ENCODE assay signal across 20 cellular contexts in genomic region chr5:93723005-93723404, GRCh38. TPM values are rescaled to one million over a fixed set of nuclear protein-coding genes. Genes with fewer than 3 reads are reported as not detected.
DNase-seq lines count a peak whose midpoint lies in the region; ATAC-seq and TF ChIP-seq lines count a peak whose summit lies in the region.
"Had no signal": no experiment of that assay in that cellular context is flagged by ENCODE, and none has a peak within 500 bp of the region (broad histone marks: within the 10 kb centered on the region; RNA-seq: fewer than 3 reads in every experiment).

No MANE protein-coding gene starts in this region.

- ATAC-seq in sciatic nerve: no peak
- ATAC-seq: effector memory CD8-positive, alpha-beta T cell; gastrocnemius medialis; stimulated activated effector memory CD8-positive, alpha-beta T cell treated with anti-CD3 and anti-CD28 coated beads, Interleukin-12 subunit alpha, Interleukin-12 subunit beta, amount 100 ng/mL, for 72 hours had no signal

- no peaks in the 10 kb centered on the region for H3K4me1 ChIP-seq in mammary epithelial cell (ENCODE audit: insufficient read depth, low read length)
- H3K4me1 ChIP-seq: gastrocnemius medialis had no signal

- BruUV-seq in mammary epithelial cell (replicated peaks; lab: Mats Ljungman, UMichigan): no TSS peak

- intact Hi-C loops in mammary epithelial cell (cut with micrococcal nuclease) (no loop called here), sciatic nerve (cut with DNase I) (no loop called here)

- H3K27ac Mint-ChIP-seq in osteocyte (ENCODE audit: unreplicated experiment): no peak overlapping the region
- H3K27ac Mint-ChIP-seq: activated CD4-positive, alpha-beta T cell treated with anti-CD3 and anti-CD28 coated beads, Interleukin-2, amount 10 ng/mL, durations not matched to agents 24 days and 14 days; activated naive CD8-positive, alpha-beta T cell; CD8-positive, alpha-beta memory T cell; effector memory CD8-positive, alpha-beta T cell; stimulated activated effector memory CD8-positive, alpha-beta T cell treated with anti-CD3 and anti-CD28 coated beads, Interleukin-12 subunit alpha, Interleukin-12 subunit beta, amount 100 ng/mL, for 72 hours; T-helper 2 cell treated with Interferon-gamma antibody and Interleukin-4, amounts not matched to agents 5 μg/mL and 100 μg/mL, for 36 hours had no signal

- no peak overlapping the region for H3K9ac ChIP-seq in mammary epithelial cell (ENCODE audit: insufficient read depth, low read length)

- dilution Hi-C loops in mammary epithelial cell (cut with HindIII; ENCODE audit: low sequenced_read_pairs): no loop called here

- in situ Hi-C loops in mammary epithelial cell (cut with MboI; ENCODE audit: low sequenced_read_pairs in 2 of 2): no loop called here

- no peak overlapping the region for H3K4me3 Mint-ChIP-seq in osteocyte (ENCODE audit: unreplicated experiment)
- H3K4me3 Mint-ChIP-seq: activated CD4-positive, alpha-beta T cell treated with anti-CD3 and anti-CD28 coated beads, Interleukin-2, amount 10 ng/mL, durations not matched to agents 24 days and 14 days; activated naive CD8-positive, alpha-beta T cell; CD8-positive, alpha-beta memory T cell; effector memory CD8-positive, alpha-beta T cell; stimulated activated effector memory CD8-positive, alpha-beta T cell treated with anti-CD3 and anti-CD28 coated beads, Interleukin-12 subunit alpha, Interleukin-12 subunit beta, amount 100 ng/mL, for 72 hours; T-helper 2 cell treated with Interferon-gamma antibody and Interleukin-4, amounts not matched to agents 5 μg/mL and 100 μg/mL, for 36 hours had no signal

- no peak overlapping the region for H2AFZ ChIP-seq in mammary epithelial cell (ENCODE audit: low read depth, low read length)

- no peak for TF ChIP-seq CTCF in LNCaP clone FGC (IDR thresholded peaks at IDR 0.05; ENCODE audit: control insufficient read depth, extremely low read depth, insufficient read depth)
- no peak for TF ChIP-seq CTCF in mammary epithelial cell (conservative IDR thresholded peaks at IDR 0.05 in 1 of 2, IDR thresholded peaks at IDR 0.05 in 1 of 2; ENCODE audit: extremely low read depth in 1 of 2, insufficient read depth in 1 of 2, low read depth in 1 of 2, low read length in 2 of 2)
- TF ChIP-seq CTCF in osteocyte (IDR thresholded peaks at IDR 0.05): no peak

- no peaks in the 10 kb centered on the region for H3K36me3 Mint-ChIP-seq in osteocyte (ENCODE audit: unreplicated experiment)
- H3K36me3 Mint-ChIP-seq: stimulated activated effector memory CD8-positive, alpha-beta T cell treated with anti-CD3 and anti-CD28 coated beads, Interleukin-12 subunit alpha, Interleukin-12 subunit beta, amount 100 ng/mL, for 72 hours had no signal

- DNase-seq in NCI-H2227 (lab: John Stamatoyannopoulos, UW; ENCODE audit: unreplicated experiment): peak; percentile 30
- DNase-seq in NCI-H2227 treated with DMSO at 0.1 percent for 48 hours (lab: John Stamatoyannopoulos, UW): no peak
- peak; percentile 13 for DNase-seq in LNCaP clone FGC (ENCODE audit: low read depth)
- DNase-seq in mammary epithelial cell: peak; percentile 17
- DNase-seq in mucosa of gallbladder (ENCODE audit: low spot score): peak; percentile 16
- DNase-seq in sciatic nerve (ENCODE audit: low spot score): no peak
- DNase-seq in osteocyte (ENCODE audit: extremely low spot score, unreplicated experiment): no peak
- no peak for DNase-seq in inferior parietal cortex (ENCODE audit: extremely low spot score)
- DNase-seq: activated CD4-positive, alpha-beta T cell treated with anti-CD3 and anti-CD28 coated beads, Interleukin-2, amount 10 ng/mL, durations not matched to agents 24 days and 14 days; activated T-cell treated with anti-CD3 and anti-CD28 coated beads for 4 hours; CD8-positive, alpha-beta memory T cell; effector memory CD8-positive, alpha-beta T cell; gastrocnemius medialis; mesenchymal stem cell; NCI-H1694 treated with DMSO at 0.1 percent for 48 hours; trophoblast cell had no signal

- H3K27me3 Mint-ChIP-seq in osteocyte (ENCODE audit: unreplicated experiment): no peaks in the 10 kb centered on the region
- H3K27me3 Mint-ChIP-seq: activated CD4-positive, alpha-beta T cell treated with anti-CD3 and anti-CD28 coated beads, Interleukin-2, amount 10 ng/mL, durations not matched to agents 24 days and 14 days; activated naive CD8-positive, alpha-beta T cell; CD8-positive, alpha-beta memory T cell; effector memory CD8-positive, alpha-beta T cell had no signal

- CTCF ChIA-PET in mammary epithelial cell (lab: Charles Lee; ENCODE audit: low non-redundant PET): no interaction called here

- no peaks in the 10 kb centered on the region for H3K36me3 ChIP-seq in mammary epithelial cell (ENCODE audit: insufficient read depth, low read length)
- H3K36me3 ChIP-seq: gastrocnemius medialis, neutrophil had no signal

- H3K4me3 ChIP-seq in LNCaP clone FGC (ENCODE audit: low read depth, low read length) (no peak overlapping the region), mammary epithelial cell (replicated peaks in 1 of 3; ENCODE audit: insufficient read depth in 1 of 3, low read depth in 2 of 3, low read length in 3 of 3) (no peak overlapping the region)
- H3K4me3 ChIP-seq: gastrocnemius medialis had no signal

- no peaks in the 10 kb centered on the region for H3K9me3 Mint-ChIP-seq in osteocyte (ENCODE audit: unreplicated experiment)
- H3K9me3 Mint-ChIP-seq: activated CD4-positive, alpha-beta T cell treated with anti-CD3 and anti-CD28 coated beads, Interleukin-2, amount 10 ng/mL, durations not matched to agents 24 days and 14 days; CD8-positive, alpha-beta memory T cell; effector memory CD8-positive, alpha-beta T cell; stimulated activated effector memory CD8-positive, alpha-beta T cell treated with anti-CD3 and anti-CD28 coated beads, Interleukin-12 subunit alpha, Interleukin-12 subunit beta, amount 100 ng/mL, for 72 hours; T-helper 2 cell treated with Interferon-gamma antibody and Interleukin-4, amounts not matched to agents 5 μg/mL and 100 μg/mL, for 36 hours had no signal

- no peak overlapping the region for H3K4me2 ChIP-seq in mammary epithelial cell (ENCODE audit: insufficient read depth, low read depth, low read length)

- H3K27me3 ChIP-seq in mammary epithelial cell (ENCODE audit: insufficient read depth, low read length): no peaks in the 10 kb centered on the region
- H3K27me3 ChIP-seq: gastrocnemius medialis, neutrophil had no signal

- H3K4me1 Mint-ChIP-seq in osteocyte (ENCODE audit: unreplicated experiment): peaks cover 2% of the 10 kb centered on the region
- H3K4me1 Mint-ChIP-seq: activated CD4-positive, alpha-beta T cell treated with anti-CD3 and anti-CD28 coated beads, Interleukin-2, amount 10 ng/mL, durations not matched to agents 24 days and 14 days had no signal

- H3K79me2 ChIP-seq in mammary epithelial cell (ENCODE audit: insufficient read depth, low read length): no peaks in the 10 kb centered on the region

- H3K27ac ChIP-seq in mammary epithelial cell (ENCODE audit: insufficient read depth, low read depth, low read length): no peak overlapping the region
- H3K27ac ChIP-seq: gastrocnemius medialis, neutrophil had no signal

- no peaks in the 10 kb centered on the region for H3K9me3 ChIP-seq in mammary epithelial cell (replicated peaks; ENCODE audit: insufficient read depth, low read length)
- H3K9me3 ChIP-seq: gastrocnemius medialis, neutrophil had no signal

- H4K20me1 ChIP-seq in mammary epithelial cell (ENCODE audit: insufficient read depth, low read length): no peaks in the 10 kb centered on the region

RNA-seq across cellular contexts. Expression of gene POU5F2, which starts 18.4 kb away (rescaled TPM):
- 1 to 10 TPM in 1 of 2 donors, under 1 TPM in 1; 0.61 to 2.3 TPM for total RNA-seq in mammary epithelial cell
- not detected for polyA plus RNA-seq in mammary epithelial cell
- not detected for polyA minus RNA-seq in mammary epithelial cell
- total RNA-seq in mucosa of gallbladder: 1.0 TPM
- 3.7 TPM for total RNA-seq in sciatic nerve
- total RNA-seq in osteocyte: 1.0 and 1.2 TPM in 2 replicates

Comparison
In these comparisons a context has a peak if more than half of its experiments do, and no peak if none do; other contexts are left out.
1. DNase-seq: peak in NCI-H2227 (single experiment), LNCaP clone FGC (single experiment), mammary epithelial cell (single experiment) and mucosa of gallbladder (single experiment); none in NCI-H2227 treated with DMSO at 0.1 percent for 48 hours (single experiment), sciatic nerve (single experiment), osteocyte (single experiment) and inferior parietal cortex (single experiment).